ENCODE assay signal across 20 cellular contexts in genomic region chr15:79349526-79349925, GRCh38. TPM values are rescaled to one million over a fixed set of nuclear protein-coding genes. Genes with fewer than 3 reads are reported as not detected.
DNase-seq lines count a peak whose midpoint lies in the region; ATAC-seq and TF ChIP-seq lines count a peak whose summit lies in the region.
"Had no signal": no experiment of that assay in that cellular context is flagged by ENCODE, and none has a peak within 500 bp of the region (broad histone marks: within the 10 kb centered on the region; RNA-seq: fewer than 3 reads in every experiment).

No MANE protein-coding gene starts in this region.

- H3K36me3 ChIP-seq in MG63 = no peaks in the 10 kb centered on the region
- H3K36me3 ChIP-seq: Peyer's patch had no signal

- no peak for TF ChIP-seq CTCF in foreskin keratinocyte (conservative IDR thresholded peaks at IDR 0.05)

- DNase-seq in NCI-H1694 (lab: John Stamatoyannopoulos, UW) (peak; percentile 19), NCI-H1694 treated with DMSO at 0.1 percent for 48 hours (lab: John Stamatoyannopoulos, UW) (no peak), NCI-H524 treated with DMSO at 0.1 percent for 48 hours (lab: John Stamatoyannopoulos, UW) (peak; percentile 57), foreskin keratinocyte (no peak), NCI-H1417 treated with DMSO at 0.1 percent for 48 hours (lab: John Stamatoyannopoulos, UW) (no peak), MV-4-11 (lab: John Stamatoyannopoulos, UW) (no peak), MG63 (no peak)
- DNase-seq: 8988T, COR-L47, DMS53, GDM1, KBM-7, NCI-H1105, NCI-H2029 treated with DMSO at 0.1 percent for 48 hours, Peyer's patch, SHP77 treated with DMSO at 0.1 percent for 48 hours, SW 1271 had no signal

- H3K27ac ChIP-seq in foreskin keratinocyte = no peak overlapping the region
- H3K27ac ChIP-seq: C4-2B, Peyer's patch had no signal

- H3K27me3 ChIP-seq in foreskin keratinocyte = no peaks in the 10 kb centered on the region
- H3K27me3 ChIP-seq in MG63 = no peaks in the 10 kb centered on the region
- H3K27me3 ChIP-seq: Peyer's patch had no signal

- peaks cover 12% of the 10 kb centered on the region for H3K4me1 ChIP-seq in foreskin keratinocyte
- H3K4me1 ChIP-seq: Peyer's patch had no signal

- H3K4me3 ChIP-seq in MG63 = no peak overlapping the region
- H3K4me3 ChIP-seq: GM23338, Peyer's patch had no signal

- ATAC-seq in foreskin keratinocyte = peak; percentile 75
- no peak for ATAC-seq in HG03457 (IDR thresholded peaks at IDR 0.05; ENCODE audit: unreplicated experiment)
- ATAC-seq: GM23338 had no signal

- no peaks in the 10 kb centered on the region for H3K9me3 ChIP-seq in MG63
- H3K9me3 ChIP-seq: Peyer's patch had no signal

RNA-seq across cellular contexts. Expression of gene TMED3, which starts 38.6 kb away (rescaled TPM):
- total RNA-seq in foreskin keratinocyte = 97.3 and 102 TPM in 2 replicates
- polyA plus RNA-seq in foreskin keratinocyte = 130 and 131 TPM in 2 replicates
- total RNA-seq in MG63 (2014; rRNA removed; shearing (Covaris generic); ENCODE audit: low replicate concordance) = 149 and 212 TPM in 2 replicates

Comparison
In these comparisons a context has a peak if more than half of its experiments do, and no peak if none do; other contexts are left out.
1. DNase-seq: peak in NCI-H1694 (single experiment) and NCI-H524 treated with DMSO at 0.1 percent for 48 hours (single experiment); none in NCI-H1694 treated with DMSO at 0.1 percent for 48 hours (single experiment), foreskin keratinocyte (0 of 2), NCI-H1417 treated with DMSO at 0.1 percent for 48 hours (single experiment), MV-4-11 (single experiment) and MG63 (single experiment).